ENCODE assay signal across 26 cellular contexts in genomic region chr6:355809-356208, GRCh38. TPM values are rescaled to one million over a fixed set of nuclear protein-coding genes. Genes with fewer than 3 reads are reported as not detected.
DNase-seq lines count a peak whose midpoint lies in the region; ATAC-seq, FAIRE-seq and TF ChIP-seq lines count a peak whose summit lies in the region.
"Had no signal": no experiment of that assay in that cellular context is flagged by ENCODE, and none has a peak within 500 bp of the region (broad histone marks: within the 10 kb centered on the region; RNA-seq: fewer than 3 reads in every experiment).

No MANE protein-coding gene starts in this region.

- DNase-seq in activated naive CD4-positive, alpha-beta T cell treated with anti-CD3 and anti-CD28 coated beads, Interleukin-2, amount 10 ng/mL, durations not matched to agents 7 days and 5 days = no peak
- DNase-seq in activated naive CD4-positive, alpha-beta T cell treated with Interleukin-2 at 50 U/mL for 16 hours = no peak
- DNase-seq in kidney (peak; percentile 29), upper lobe of right lung (peak; percentile 28), left colon (no peak), kidney tubule cell (ENCODE audit: low spot score) (no peak), D341Med (ENCODE audit: low spot score) (no peak)
- DNase-seq: activated CD4-positive, alpha-beta T cell treated with anti-CD3 and anti-CD28 coated beads for 4 hours; activated CD8-positive, alpha-beta memory T cell treated with anti-CD3 and anti-CD28 coated beads, Interleukin-2, amount 10 ng/mL, durations not matched to agents 7 days and 5 days; BE2C; Caco-2; colonic mucosa; endodermal cell; left ventricle myocardium superior; NCI-H1417; NCI-H2107; NCI-H524 treated with DMSO at 0.1 percent for 48 hours; Right ventricle myocardium superior; stimulated activated CD4-positive, alpha-beta T cell treated with anti-CD3 and anti-CD28 coated beads, Interleukin-12 subunit alpha, Interleukin-12 subunit beta, amount 100 ng/mL, for 4 hours had no signal

- no peak for TF ChIP-seq CTCF in kidney (IDR thresholded peaks at IDR 0.05; ENCODE audit: borderline replicate concordance, extremely low read depth, insufficient read depth)
- TF ChIP-seq CTCF in upper lobe of right lung (IDR thresholded peaks at IDR 0.05) = no peak

- H3K4me3 ChIP-seq in kidney (ENCODE audit: low read length in 2 of 2) (no peak overlapping the region), upper lobe of right lung (no peak overlapping the region)
- H3K4me3 ChIP-seq: colonic mucosa had no signal

- no peak for ATAC-seq in upper lobe of right lung
- no peak for ATAC-seq in left colon
- ATAC-seq: activated CD8-positive, alpha-beta memory T cell treated with anti-CD3 and anti-CD28 coated beads, Interleukin-2, amount 10 ng/mL, durations not matched to agents 7 days and 5 days; left ventricle myocardium superior had no signal

- H3K27me3 Mint-ChIP-seq in activated naive CD4-positive, alpha-beta T cell treated with anti-CD3 and anti-CD28 coated beads, Interleukin-2, amount 10 ng/mL, durations not matched to agents 7 days and 5 days = no peaks in the 10 kb centered on the region
- H3K27me3 Mint-ChIP-seq in IgD-negative memory B cell = peaks cover 2% of the 10 kb centered on the region
- H3K27me3 Mint-ChIP-seq: activated CD8-positive, alpha-beta memory T cell treated with anti-CD3 and anti-CD28 coated beads, Interleukin-2, amount 10 ng/mL, durations not matched to agents 7 days and 5 days had no signal

- intact Hi-C loops in kidney (cut with DNase I) = no loop called here
- intact Hi-C loops in upper lobe of right lung (cut with DNase I) = no loop called here
- intact Hi-C loops in left colon (cut with DNase I, micrococcal nuclease) = no loop called here

- H3K27ac Mint-ChIP-seq in activated naive CD4-positive, alpha-beta T cell treated with anti-CD3 and anti-CD28 coated beads, Interleukin-2, amount 10 ng/mL, durations not matched to agents 7 days and 5 days = peak overlapping the region; percentile 58
- peak overlapping the region; percentile 96 to 98 (median 97) for H3K27ac Mint-ChIP-seq in IgD-negative memory B cell
- H3K27ac Mint-ChIP-seq: activated CD8-positive, alpha-beta memory T cell treated with anti-CD3 and anti-CD28 coated beads, Interleukin-2, amount 10 ng/mL, durations not matched to agents 7 days and 5 days; endodermal cell had no signal

- no peaks in the 10 kb centered on the region for H3K9me3 ChIP-seq in kidney (ENCODE audit: control insufficient read depth in 1 of 2, low read length in 2 of 2)
- no peaks in the 10 kb centered on the region for H3K9me3 ChIP-seq in upper lobe of right lung
- H3K9me3 ChIP-seq: Caco-2, colonic mucosa, neutrophil had no signal

- H3K4me1 ChIP-seq in kidney (ENCODE audit: control insufficient read depth in 1 of 2, insufficient read depth in 1 of 2, low read depth in 1 of 2, low read length in 2 of 2) (no peaks in the 10 kb centered on the region), upper lobe of right lung (no peaks in the 10 kb centered on the region)
- H3K4me1 ChIP-seq: BE2C, Caco-2, colonic mucosa had no signal

- no peak overlapping the region for H3K9ac ChIP-seq in kidney (ENCODE audit: low read length in 2 of 2)

- H3K27me3 ChIP-seq in upper lobe of right lung = no peaks in the 10 kb centered on the region
- H3K27me3 ChIP-seq: colonic mucosa, neutrophil had no signal

- H3K36me3 ChIP-seq in kidney (ENCODE audit: control insufficient read depth in 1 of 2, insufficient read depth in 2 of 2, low read length in 2 of 2) = no peaks in the 10 kb centered on the region
- no peaks in the 10 kb centered on the region for H3K36me3 ChIP-seq in upper lobe of right lung
- H3K36me3 ChIP-seq: BE2C, colonic mucosa had no signal

- no peak overlapping the region for H3K4me3 Mint-ChIP-seq in activated naive CD4-positive, alpha-beta T cell treated with anti-CD3 and anti-CD28 coated beads, Interleukin-2, amount 10 ng/mL, durations not matched to agents 7 days and 5 days
- H3K4me3 Mint-ChIP-seq in IgD-negative memory B cell = peak overlapping the region in 1 of 4 donors; percentile 14
- H3K4me3 Mint-ChIP-seq: activated CD8-positive, alpha-beta memory T cell treated with anti-CD3 and anti-CD28 coated beads, Interleukin-2, amount 10 ng/mL, durations not matched to agents 7 days and 5 days; endodermal cell had no signal

- peaks cover 1% of the 10 kb centered on the region for H3K9me3 Mint-ChIP-seq in activated naive CD4-positive, alpha-beta T cell treated with anti-CD3 and anti-CD28 coated beads, Interleukin-2, amount 10 ng/mL, durations not matched to agents 7 days and 5 days
- H3K9me3 Mint-ChIP-seq in IgD-negative memory B cell = no peaks in the 10 kb centered on the region

- FAIRE-seq in kidney (lab: Jason Lieb, UNC) = no peak
- FAIRE-seq: H54, TTC549 had no signal

- H3K36me3 Mint-ChIP-seq in activated naive CD4-positive, alpha-beta T cell treated with anti-CD3 and anti-CD28 coated beads, Interleukin-2, amount 10 ng/mL, durations not matched to agents 7 days and 5 days = no peaks in the 10 kb centered on the region
- peaks cover 14% of the 10 kb centered on the region for H3K36me3 Mint-ChIP-seq in IgD-negative memory B cell
- H3K36me3 Mint-ChIP-seq: activated CD8-positive, alpha-beta memory T cell treated with anti-CD3 and anti-CD28 coated beads, Interleukin-2, amount 10 ng/mL, durations not matched to agents 7 days and 5 days had no signal

- H3K27ac ChIP-seq in kidney (ENCODE audit: low read depth in 2 of 2, low read length in 2 of 2) (no peak overlapping the region), upper lobe of right lung (no peak overlapping the region)
- H3K27ac ChIP-seq: colonic mucosa, neutrophil had no signal

- CTCF ChIA-PET in activated naive CD4-positive, alpha-beta T cell treated with anti-CD3 and anti-CD28 coated beads, Interleukin-2, amount 10 ng/mL, durations not matched to agents 7 days and 5 days (lab: Charles Lee) = interaction anchor here (0.8 to 0.9 kb wide), 2 partner anchors 9 to 202 kb away, joined by 3 read pairs; no protein-coding TSS in a partner anchor

- H3K4me1 Mint-ChIP-seq in activated naive CD4-positive, alpha-beta T cell treated with anti-CD3 and anti-CD28 coated beads, Interleukin-2, amount 10 ng/mL, durations not matched to agents 7 days and 5 days = peaks cover 3% of the 10 kb centered on the region
- H3K4me1 Mint-ChIP-seq in IgD-negative memory B cell = peaks cover 37 to 61% (median 43%) of the 10 kb centered on the region in 3 donors

RNA-seq across cellular contexts. Expression of gene IRF4, which starts 35.7 kb away (rescaled TPM):
- polyA plus RNA-seq in IgD-negative memory B cell (22.9 TPM), kidney (ENCODE audit: insufficient read depth, low read depth, low replicate concordance) (not detected)
- total RNA-seq in kidney (23.7 TPM), upper lobe of right lung (3.7 TPM), left colon (10 to 100 TPM in 1 of 2 donors, 1 to 10 TPM in 1; 5.0 to 11.0 TPM)
- total RNA-seq: A172, Caco-2, endodermal cell, glomerular endothelial cell, renal cortical epithelial cell had no signal

Comparison
In these comparisons a context has a peak if more than half of its experiments do, and no peak if none do; other contexts are left out.
1. DNase-seq: peak in kidney (single experiment) and upper lobe of right lung (single experiment); none in activated naive CD4-positive, alpha-beta T cell treated with anti-CD3 and anti-CD28 coated beads, Interleukin-2, amount 10 ng/mL, durations not matched to agents 7 days and 5 days (single experiment), activated naive CD4-positive, alpha-beta T cell treated with Interleukin-2 at 50 U/mL for 16 hours (single experiment), left colon (0 of 2), kidney tubule cell (single experiment) and D341Med (single experiment).